10 cellular contexts compared by ENCODE assay signal in genomic region chr16:4410335-4411075, GRCh38. TPM values are rescaled to one million over a fixed set of nuclear protein-coding genes. Genes with fewer than 3 reads are reported as not detected.
DNase-seq lines count a peak whose midpoint lies in the region; ATAC-seq and TF ChIP-seq lines count a peak whose summit lies in the region.
"Had no signal": no experiment of that assay in that cellular context is flagged by ENCODE, and none has a peak within 500 bp of the region (broad histone marks: within the 10 kb centered on the region; RNA-seq: fewer than 3 reads in every experiment).

No MANE protein-coding gene starts in this region.

- H3K79me2 ChIP-seq in mammary epithelial cell (ENCODE audit: insufficient read depth, low read length) = peaks cover 36% of the 10 kb centered on the region

- H3K4me1 ChIP-seq in CD4-positive, alpha-beta memory T cell (ENCODE audit: insufficient read depth, low read length) = peaks cover 61% of the 10 kb centered on the region
- peaks cover 27% of the 10 kb centered on the region for H3K4me1 ChIP-seq in mammary epithelial cell (ENCODE audit: insufficient read depth, low read length)

- in situ Hi-C loops in mammary epithelial cell (cut with MboI; ENCODE audit: low sequenced_read_pairs in 2 of 2) (loop anchor here in 1 of 2 donors (25.0 kb wide), 1 partner anchor 148 kb away; the partner anchor contains the start of gene TFAP4), GM13976 (cut with MboI; ENCODE audit: low sequenced_read_pairs, unreplicated experiment) (no loop called here)

- dilution Hi-C loops in mammary epithelial cell (cut with HindIII; ENCODE audit: low sequenced_read_pairs) = no loop called here

- peaks cover 30 to 72% of the 10 kb centered on the region in 2 donors for H3K36me3 Mint-ChIP-seq in CD4-positive, alpha-beta memory T cell

- no peak overlapping the region for H3K9ac ChIP-seq in mammary epithelial cell (ENCODE audit: insufficient read depth, low read length)

- CTCF ChIA-PET in CD4-positive, alpha-beta memory T cell (lab: Charles Lee; ENCODE audit: partially characterized antibody) = interaction anchor here (0.9 to 1.6 kb wide), 2 partner anchors 23 to 49 kb away, joined by 3 to 4 read pairs; no protein-coding TSS in a partner anchor
- CTCF ChIA-PET in mammary epithelial cell (lab: Charles Lee; ENCODE audit: low non-redundant PET) = no interaction called here

- H3K4me1 Mint-ChIP-seq in CD4-positive, alpha-beta memory T cell = peaks cover 32 to 60% (median 45%) of the 10 kb centered on the region in 4 donors

- POLR2A ChIA-PET in CD4-positive, alpha-beta memory T cell (lab: Charles Lee; ENCODE audit: partially characterized antibody) = interaction anchor here (0.7 to 1.2 kb wide), 3 partner anchors 8 to 95 kb away, joined by 3 read pairs; no protein-coding TSS in a partner anchor

- peaks cover 69% of the 10 kb centered on the region for H3K36me3 ChIP-seq in CD4-positive, alpha-beta memory T cell (ENCODE audit: insufficient read depth, low read length)
- H3K36me3 ChIP-seq in mammary epithelial cell (ENCODE audit: insufficient read depth, low read length) = no peaks in the 10 kb centered on the region

- no TSS peak for BruUV-seq in mammary epithelial cell (replicated peaks; lab: Mats Ljungman, UMichigan)

- H3K27me3 ChIP-seq in CD4-positive, alpha-beta memory T cell (ENCODE audit: insufficient read depth, low read length) = no peaks in the 10 kb centered on the region
- H3K27me3 ChIP-seq in mammary epithelial cell (ENCODE audit: insufficient read depth, low read length) = no peaks in the 10 kb centered on the region

- no peaks in the 10 kb centered on the region for H3K27me3 Mint-ChIP-seq in CD4-positive, alpha-beta memory T cell

- H2AFZ ChIP-seq in mammary epithelial cell (ENCODE audit: low read depth, low read length) = no peak overlapping the region

- no peak for ATAC-seq in GM21526 (IDR thresholded peaks at IDR 0.05; ENCODE audit: low FRiP score, unreplicated experiment)

- peak in 2 of 5 donors; percentile 22 to 24 for DNase-seq in CD4-positive, alpha-beta memory T cell
- DNase-seq in NCI-H2107 (lab: John Stamatoyannopoulos, UW) (peak; percentile 62), mammary epithelial cell (peak; percentile 40), myocyte (ENCODE audit: low read depth) (peak; percentile 98), NCI-H128 (lab: John Stamatoyannopoulos, UW; ENCODE audit: unreplicated experiment) (no peak), GM13976 (ENCODE audit: low spot score) (no peak), SK-N-DZ (ENCODE audit: low spot score) (no peak)
- DNase-seq: activated CD4-positive, CD25-positive, alpha-beta regulatory T cell treated with anti-CD3 and anti-CD28 coated beads, Interleukin-2, amount 50 U/mL, for 72 hours had no signal

- peak overlapping the region in 4 of 8 donors; percentile 38 to 57 (median 48) for H3K4me3 Mint-ChIP-seq in CD4-positive, alpha-beta memory T cell

- H3K4me2 ChIP-seq in mammary epithelial cell (ENCODE audit: insufficient read depth, low read depth, low read length) = no peak overlapping the region

- H3K27ac Mint-ChIP-seq in CD4-positive, alpha-beta memory T cell = peak overlapping the region; percentile 64 to 92 (median 75)

- H3K9me3 Mint-ChIP-seq in CD4-positive, alpha-beta memory T cell = peaks cover 0 to 6% (median 0%) of the 10 kb centered on the region in 8 donors

- intact Hi-C loops in CD4-positive, alpha-beta memory T cell (cut with micrococcal nuclease) = no loop called here
- intact Hi-C loops in mammary epithelial cell (cut with micrococcal nuclease) = no loop called here

- no peaks in the 10 kb centered on the region for H3K9me3 ChIP-seq in CD4-positive, alpha-beta memory T cell (ENCODE audit: control insufficient read depth in 1 of 2, low read length in 2 of 2)
- no peaks in the 10 kb centered on the region for H3K9me3 ChIP-seq in mammary epithelial cell (replicated peaks; ENCODE audit: insufficient read depth, low read length)

- no peak overlapping the region for H3K27ac ChIP-seq in CD4-positive, alpha-beta memory T cell (ENCODE audit: low read depth, low read length)
- no peak overlapping the region for H3K27ac ChIP-seq in mammary epithelial cell (ENCODE audit: insufficient read depth, low read depth, low read length)
- H3K27ac ChIP-seq: HL-60 had no signal

- TF ChIP-seq CTCF in mammary epithelial cell (conservative IDR thresholded peaks at IDR 0.05 in 1 of 2, IDR thresholded peaks at IDR 0.05 in 1 of 2; ENCODE audit: extremely low read depth in 1 of 2, insufficient read depth in 1 of 2, low read depth in 1 of 2, low read length in 2 of 2) (no peak), GM13976 (IDR thresholded peaks at IDR 0.05; ENCODE audit: borderline replicate concordance, control extremely low read depth, extremely low read depth, insufficient read depth, missing control alignments) (no peak)

- H4K20me1 ChIP-seq in mammary epithelial cell (ENCODE audit: insufficient read depth, low read length) = no peaks in the 10 kb centered on the region

- H3K4me3 ChIP-seq in CD4-positive, alpha-beta memory T cell (ENCODE audit: low read length in 2 of 2) = no peak overlapping the region
- H3K4me3 ChIP-seq in mammary epithelial cell (replicated peaks in 1 of 3; ENCODE audit: insufficient read depth in 1 of 3, low read depth in 2 of 3, low read length in 3 of 3) = no peak overlapping the region

- 91% methylated on average over 11 of the region's 15 CpGs for WGBS in mammary epithelial cell (ENCODE audit: low coverage, missing lambda C conversion rate)

RNA-seq across cellular contexts. Expression of gene CORO7, which starts 5.9 kb away (rescaled TPM):
- 100 to 1,000 TPM; 176 to 184 TPM for total RNA-seq in CD4-positive, alpha-beta memory T cell
- 100 to 1,000 TPM in 1 of 2 donors, 10 to 100 TPM in 1; 48.2 to 139 TPM for polyA plus RNA-seq in CD4-positive, alpha-beta memory T cell
- total RNA-seq in mammary epithelial cell (10 to 100 TPM; 10.7 to 26.0 TPM), myocyte (122 and 370 TPM in 2 replicates)
- 8.8 TPM for polyA plus RNA-seq in mammary epithelial cell
- 36.2 TPM for polyA minus RNA-seq in mammary epithelial cell
- polyA plus RNA-seq in myocyte (2012) = 78.9 TPM
- polyA plus RNA-seq in SK-N-DZ (2014; cell fraction: cytosol; rRNA removed) = 39.0 and 46.4 TPM in 2 replicates
- polyA plus RNA-seq in SK-N-DZ (2014; cell fraction: nucleus; rRNA removed) = 187 and 190 TPM in 2 replicates

RNA-seq across cellular contexts. Expression of gene DNAJA3, which starts 15.2 kb away (rescaled TPM):
- total RNA-seq in CD4-positive, alpha-beta memory T cell = 10 to 100 TPM; 67.5 to 71.1 TPM
- polyA plus RNA-seq in CD4-positive, alpha-beta memory T cell = 10 to 100 TPM; 52.4 to 55.5 TPM
- total RNA-seq in mammary epithelial cell = 10 to 100 TPM; 52.7 to 70.4 TPM
- polyA plus RNA-seq in mammary epithelial cell = 55.6 TPM
- polyA minus RNA-seq in mammary epithelial cell = 76.3 TPM
- 67.6 and 72.7 TPM in 2 replicates for total RNA-seq in myocyte
- polyA plus RNA-seq in myocyte (2012) = 47.1 TPM
- 83.8 and 85.3 TPM in 2 replicates for polyA plus RNA-seq in SK-N-DZ (2014; cell fraction: cytosol; rRNA removed)
- polyA plus RNA-seq in SK-N-DZ (2014; cell fraction: nucleus; rRNA removed) = 87.2 and 90.3 TPM in 2 replicates

RNA-seq across cellular contexts. Expression of gene VASN, which starts 38.9 kb away (rescaled TPM):
- total RNA-seq in CD4-positive, alpha-beta memory T cell = under 1 TPM; 0.11 to 0.29 TPM
- under 1 TPM in 1 of 2 donors, not detected in 1; 0.16 TPM for polyA plus RNA-seq in CD4-positive, alpha-beta memory T cell
- total RNA-seq in mammary epithelial cell (10 to 100 TPM in 1 of 2 donors, 1 to 10 TPM in 1; 5.0 to 25.5 TPM), myocyte (7.5 and 10.9 TPM in 2 replicates)
- polyA plus RNA-seq in mammary epithelial cell = 1.9 TPM
- polyA minus RNA-seq in mammary epithelial cell = 0.67 TPM
- 28.3 TPM for polyA plus RNA-seq in myocyte (2012)
- 7.4 and 7.9 TPM in 2 replicates for polyA plus RNA-seq in SK-N-DZ (2014; cell fraction: cytosol; rRNA removed)
- polyA plus RNA-seq in SK-N-DZ (2014; cell fraction: nucleus; rRNA removed) = 3.4 and 4.9 TPM in 2 replicates

RNA-seq across cellular contexts. Expression of gene PAM16, which starts 59.4 kb away (rescaled TPM):
- 10 to 100 TPM; 38.6 to 54.8 TPM for total RNA-seq in CD4-positive, alpha-beta memory T cell
- 10 to 100 TPM; 34.6 to 34.8 TPM for polyA plus RNA-seq in CD4-positive, alpha-beta memory T cell
- total RNA-seq in mammary epithelial cell = 10 to 100 TPM; 20.3 to 62.1 TPM
- polyA plus RNA-seq in mammary epithelial cell = 41.2 TPM
- polyA minus RNA-seq in mammary epithelial cell = 3.8 TPM
- total RNA-seq in myocyte = 28.4 and 50.7 TPM in 2 replicates
- polyA plus RNA-seq in myocyte (2012) = 47.6 TPM
- 187 and 191 TPM in 2 replicates for polyA plus RNA-seq in SK-N-DZ (2014; cell fraction: cytosol; rRNA removed)
- 181 and 215 TPM in 2 replicates for polyA plus RNA-seq in SK-N-DZ (2014; cell fraction: nucleus; rRNA removed)

Comparison
In these comparisons a context has a peak if more than half of its experiments do, and no peak if none do; other contexts are left out.
1. DNase-seq: peak in NCI-H2107 (single experiment), mammary epithelial cell (single experiment) and myocyte (single experiment); none in NCI-H128 (single experiment), GM13976 (single experiment) and SK-N-DZ (single experiment).